In the genomic region with DNA sequence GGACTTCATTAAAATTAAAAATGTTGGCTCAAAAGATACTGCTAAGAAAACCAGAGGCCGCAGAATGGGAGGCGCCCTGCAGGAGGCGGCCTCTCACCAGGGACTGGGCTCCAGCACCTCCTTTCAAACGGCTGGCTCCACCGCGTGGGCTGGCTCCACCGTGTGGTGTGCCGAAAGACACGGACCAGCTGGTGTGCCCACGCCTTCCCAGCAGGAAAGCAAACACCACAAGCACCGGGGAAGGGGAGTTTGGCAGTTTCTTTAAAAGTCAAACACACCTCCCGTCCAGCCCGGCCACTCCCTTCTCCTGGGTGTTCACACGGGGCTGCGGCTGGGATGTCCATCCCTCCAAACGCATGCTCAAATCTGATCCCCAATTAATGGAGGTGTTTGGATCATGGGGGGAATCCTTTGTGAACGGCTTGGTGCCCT, we compare ENCODE assay signal across 1 cellular context.
TF ChIP-seq lines count a peak whose summit lies in the region.

No MANE protein-coding gene starts in this region.

TF ChIP-seq in HEK293, 187 proteins besides CTCF, POLR2A, EP300 and RAD21 (continued from another document):
- TF ChIP-seq, protein P1, sequence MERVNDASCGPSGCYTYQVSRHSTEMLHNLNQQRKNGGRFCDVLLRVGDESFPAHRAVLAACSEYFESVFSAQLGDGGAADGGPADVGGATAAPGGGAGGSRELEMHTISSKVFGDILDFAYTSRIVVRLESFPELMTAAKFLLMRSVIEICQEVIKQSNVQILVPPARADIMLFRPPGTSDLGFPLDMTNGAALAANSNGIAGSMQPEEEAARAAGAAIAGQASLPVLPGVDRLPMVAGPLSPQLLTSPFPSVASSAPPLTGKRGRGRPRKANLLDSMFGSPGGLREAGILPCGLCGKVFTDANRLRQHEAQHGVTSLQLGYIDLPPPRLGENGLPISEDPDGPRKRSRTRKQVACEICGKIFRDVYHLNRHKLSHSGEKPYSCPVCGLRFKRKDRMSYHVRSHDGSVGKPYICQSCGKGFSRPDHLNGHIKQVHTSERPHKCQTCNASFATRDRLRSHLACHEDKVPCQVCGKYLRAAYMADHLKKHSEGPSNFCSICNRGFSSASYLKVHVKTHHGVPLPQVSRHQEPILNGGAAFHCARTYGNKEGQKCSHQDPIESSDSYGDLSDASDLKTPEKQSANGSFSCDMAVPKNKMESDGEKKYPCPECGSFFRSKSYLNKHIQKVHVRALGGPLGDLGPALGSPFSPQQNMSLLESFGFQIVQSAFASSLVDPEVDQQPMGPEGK (tag by site-specific recombination; IDR thresholded peaks at IDR 0.05) = no peak; the same call in 1 of the 2 replicates
- TF ChIP-seq ZNF133 (tag by site-specific recombination; IDR thresholded peaks at IDR 0.05) = no peak
- TF ChIP-seq, protein P2, sequence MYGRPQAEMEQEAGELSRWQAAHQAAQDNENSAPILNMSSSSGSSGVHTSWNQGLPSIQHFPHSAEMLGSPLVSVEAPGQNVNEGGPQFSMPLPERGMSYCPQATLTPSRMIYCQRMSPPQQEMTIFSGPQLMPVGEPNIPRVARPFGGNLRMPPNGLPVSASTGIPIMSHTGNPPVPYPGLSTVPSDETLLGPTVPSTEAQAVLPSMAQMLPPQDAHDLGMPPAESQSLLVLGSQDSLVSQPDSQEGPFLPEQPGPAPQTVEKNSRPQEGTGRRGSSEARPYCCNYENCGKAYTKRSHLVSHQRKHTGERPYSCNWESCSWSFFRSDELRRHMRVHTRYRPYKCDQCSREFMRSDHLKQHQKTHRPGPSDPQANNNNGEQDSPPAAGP (tag by site-specific recombination; IDR thresholded peaks at IDR 0.05) = peak; percentile 96
- TF ChIP-seq, protein P3, sequence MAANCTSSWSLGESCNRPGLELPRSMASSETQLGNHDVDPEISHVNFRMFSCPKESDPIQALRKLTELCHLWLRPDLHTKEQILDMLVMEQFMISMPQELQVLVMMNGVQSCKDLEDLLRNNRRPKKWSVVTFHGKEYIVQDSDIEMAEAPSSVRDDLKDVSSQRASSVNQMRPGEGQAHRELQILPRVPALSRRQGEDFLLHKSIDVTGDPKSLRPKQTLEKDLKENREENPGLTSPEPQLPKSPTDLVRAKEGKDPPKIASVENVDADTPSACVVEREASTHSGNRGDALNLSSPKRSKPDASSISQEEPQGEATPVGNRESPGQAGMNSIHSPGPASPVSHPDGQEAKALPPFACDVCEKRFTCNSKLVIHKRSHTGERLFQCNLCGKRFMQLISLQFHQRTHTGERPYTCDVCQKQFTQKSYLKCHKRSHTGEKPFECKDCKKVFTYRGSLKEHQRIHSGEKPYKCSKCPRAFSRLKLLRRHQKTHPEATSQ (tag by site-specific recombination; IDR thresholded peaks at IDR 0.05) = no peak
- no peak for TF ChIP-seq ZNF214 (tag by site-specific recombination; IDR thresholded peaks at IDR 0.05; ENCODE audit: borderline replicate concordance)
- no peak for TF ChIP-seq ZBTB21 (tag by site-specific recombination; IDR thresholded peaks at IDR 0.05)
- TF ChIP-seq ZNF501 (tag by site-specific recombination; IDR thresholded peaks at IDR 0.05) = no peak
- no peak for TF ChIP-seq ZNF211 (tag by site-specific recombination; IDR thresholded peaks at IDR 0.05; ENCODE audit: low read depth)
- TF ChIP-seq, protein P4, sequence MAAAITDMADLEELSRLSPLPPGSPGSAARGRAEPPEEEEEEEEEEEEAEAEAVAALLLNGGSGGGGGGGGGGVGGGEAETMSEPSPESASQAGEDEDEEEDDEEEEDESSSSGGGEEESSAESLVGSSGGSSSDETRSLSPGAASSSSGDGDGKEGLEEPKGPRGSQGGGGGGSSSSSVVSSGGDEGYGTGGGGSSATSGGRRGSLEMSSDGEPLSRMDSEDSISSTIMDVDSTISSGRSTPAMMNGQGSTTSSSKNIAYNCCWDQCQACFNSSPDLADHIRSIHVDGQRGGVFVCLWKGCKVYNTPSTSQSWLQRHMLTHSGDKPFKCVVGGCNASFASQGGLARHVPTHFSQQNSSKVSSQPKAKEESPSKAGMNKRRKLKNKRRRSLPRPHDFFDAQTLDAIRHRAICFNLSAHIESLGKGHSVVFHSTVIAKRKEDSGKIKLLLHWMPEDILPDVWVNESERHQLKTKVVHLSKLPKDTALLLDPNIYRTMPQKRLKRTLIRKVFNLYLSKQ (tag by site-specific recombination; IDR thresholded peaks at IDR 0.05; ENCODE audit: borderline replicate concordance) = no peak
- 0 out of 2 replicates have a peak, but pooled peaks have one; percentile 44 for TF ChIP-seq IKZF3 (tag by site-specific recombination; IDR thresholded peaks at IDR 0.05)
- TF ChIP-seq ZNF843 (tag by site-specific recombination; IDR thresholded peaks at IDR 0.05) = no peak
- no peak for TF ChIP-seq ZNF184 (tag by site-specific recombination; IDR thresholded peaks at IDR 0.05)
- TF ChIP-seq BCL11B (tag by site-specific recombination; IDR thresholded peaks at IDR 0.05; ENCODE audit: low read depth) = no peak
TF ChIP-seq in HEK293: peak in this region for 26.
